Comparison of ENCODE assay signal across 16 cellular contexts in the genomic region with DNA sequence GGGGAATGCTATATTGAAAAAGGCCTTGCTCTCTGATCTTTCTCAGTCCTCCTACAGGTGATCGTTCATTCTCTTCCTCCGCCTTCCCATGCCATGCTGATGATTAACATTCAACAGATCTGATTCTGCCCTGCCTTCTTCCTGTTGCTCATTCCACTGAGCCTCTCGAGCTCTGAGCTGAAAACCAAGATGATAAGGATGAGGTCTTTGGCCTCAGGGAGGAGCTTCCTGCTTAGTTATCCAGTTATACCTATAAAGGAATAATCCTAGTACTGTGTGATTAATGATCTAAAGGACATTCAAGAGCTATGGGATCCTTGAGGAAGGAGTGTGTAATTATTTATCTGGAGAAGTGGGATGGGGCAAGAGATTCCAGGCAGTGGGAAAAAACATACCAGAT. TPM values are rescaled to one million over a fixed set of nuclear protein-coding genes. Genes with fewer than 3 reads are reported as not detected.
DNase-seq lines count a peak whose midpoint lies in the region; ATAC-seq and TF ChIP-seq lines count a peak whose summit lies in the region.
"Had no signal": no experiment of that assay in that cellular context is flagged by ENCODE, and none has a peak within 500 bp of the region (broad histone marks: within the 10 kb centered on the region; RNA-seq: fewer than 3 reads in every experiment).

No MANE protein-coding gene starts in this region.

- H3K4me3 ChIP-seq in colonic mucosa = no peak overlapping the region
- H3K4me3 ChIP-seq: BLaER1, cardiac muscle cell, PC-9 had no signal

- H3K4me1 Mint-ChIP-seq in chondrocyte (ENCODE audit: low read depth) = peaks cover 36% of the 10 kb centered on the region

- H3K36me3 Mint-ChIP-seq in chondrocyte (ENCODE audit: low read depth) = no peaks in the 10 kb centered on the region

- intact Hi-C loops in colonic mucosa (cut with DNase I) = no loop called here

- H3K9ac ChIP-seq in colonic mucosa (ENCODE audit: low read depth in 2 of 2, low read length in 2 of 2) = no peak overlapping the region
- H3K9ac ChIP-seq: BLaER1 had no signal

- no peak overlapping the region for H3K27ac ChIP-seq in colonic mucosa
- H3K27ac ChIP-seq: BLaER1, cardiac muscle cell, PC-9 had no signal

- H3K27me3 ChIP-seq in colonic mucosa = no peaks in the 10 kb centered on the region
- H3K27me3 ChIP-seq: BLaER1, cardiac muscle cell had no signal

- no peaks in the 10 kb centered on the region for H3K4me1 ChIP-seq in colonic mucosa

- TF ChIP-seq CTCF in chondrocyte (IDR thresholded peaks at IDR 0.05) (no peak), colonic mucosa (IDR thresholded peaks at IDR 0.05) (no peak)

- H3K27me3 Mint-ChIP-seq in chondrocyte (ENCODE audit: low read depth) = no peaks in the 10 kb centered on the region
- H3K27me3 Mint-ChIP-seq: activated CD8-positive, alpha-beta T cell treated with anti-CD3 and anti-CD28 coated beads for 36 hours; stimulated activated memory B cell treated with anti-CD40 and anti-IgM and Interleukin-4, amounts not matched to agents 10 μg/mL and 1 μg/mL and 100 μg/mL, for 72 hours had no signal

- no peak overlapping the region for H3K4me3 Mint-ChIP-seq in chondrocyte (ENCODE audit: unreplicated experiment)
- H3K4me3 Mint-ChIP-seq: activated CD8-positive, alpha-beta T cell treated with anti-CD3 and anti-CD28 coated beads for 36 hours; stimulated activated memory B cell treated with anti-CD40 and anti-IgM and Interleukin-4, amounts not matched to agents 10 μg/mL and 1 μg/mL and 100 μg/mL, for 72 hours had no signal

- H3K36me3 ChIP-seq in colonic mucosa = no peaks in the 10 kb centered on the region
- H3K36me3 ChIP-seq: cardiac muscle cell had no signal

- H3K9me3 Mint-ChIP-seq in chondrocyte (ENCODE audit: low read depth) = no peaks in the 10 kb centered on the region
- H3K9me3 Mint-ChIP-seq: activated CD8-positive, alpha-beta T cell treated with anti-CD3 and anti-CD28 coated beads for 36 hours; stimulated activated memory B cell treated with anti-CD40 and anti-IgM and Interleukin-4, amounts not matched to agents 10 μg/mL and 1 μg/mL and 100 μg/mL, for 72 hours had no signal

- peak overlapping the region; percentile 49 for H3K27ac Mint-ChIP-seq in chondrocyte (ENCODE audit: unreplicated experiment)
- H3K27ac Mint-ChIP-seq: activated CD8-positive, alpha-beta T cell treated with anti-CD3 and anti-CD28 coated beads for 36 hours; stimulated activated memory B cell treated with anti-CD40 and anti-IgM and Interleukin-4, amounts not matched to agents 10 μg/mL and 1 μg/mL and 100 μg/mL, for 72 hours had no signal

- ATAC-seq in HG03378 (IDR thresholded peaks at IDR 0.05; ENCODE audit: unreplicated experiment) = no peak
- ATAC-seq: activated CD8-positive, alpha-beta T cell treated with anti-CD3 and anti-CD28 coated beads for 36 hours; stimulated activated memory B cell treated with anti-CD40 and anti-IgM and Interleukin-4, amounts not matched to agents 10 μg/mL and 1 μg/mL and 100 μg/mL, for 72 hours had no signal

- no peaks in the 10 kb centered on the region for H3K9me3 ChIP-seq in colonic mucosa

- DNase-seq in Daoy (ENCODE audit: low read depth) (peak; percentile 82), NCI-H82 (lab: John Stamatoyannopoulos, UW) (peak; percentile 47), chondrocyte (ENCODE audit: low spot score) (no peak), mucosa of gallbladder (ENCODE audit: low spot score) (peak; percentile 60), iPS-NIHi7 (ENCODE audit: extremely low spot score) (no peak), colonic mucosa (no peak)
- no peak for DNase-seq in stimulated activated naive CD4-positive, alpha-beta T cell treated with Interleukin-2 at 50 U/mL for 16 hours (lab: John Stamatoyannopoulos, UW)
- DNase-seq: activated CD8-positive, alpha-beta T cell treated with anti-CD3 and anti-CD28 coated beads for 36 hours; activated effector memory CD4-positive, alpha-beta T cell treated with anti-CD3 and anti-CD28 coated beads, Interleukin-2, amount 50 U/mL, for 16 hours; stimulated activated CD4-positive, alpha-beta T cell treated with anti-CD3 and anti-CD28 coated beads, Interleukin-2, amount 100 ng/mL, for 48 hours; T-helper 2 cell had no signal

RNA-seq across cellular contexts. Expression of a gene that starts 25.2 kb away (rescaled TPM):
- total RNA-seq in Daoy (2014; rRNA removed; shearing (Covaris generic)) = 22.6 and 35.8 TPM in 2 replicates
- total RNA-seq in chondrocyte (12.8 to 99.2 TPM (median 93.1 TPM) in 3 replicates), mucosa of gallbladder (5.8 TPM), colonic mucosa (1 to 10 TPM; 1.9 to 3.4 TPM)

RNA-seq across cellular contexts. Expression of a gene that starts 31.8 kb away (rescaled TPM):
- total RNA-seq in Daoy (2014; rRNA removed; shearing (Covaris generic)) = 487 and 555 TPM in 2 replicates
- total RNA-seq in chondrocyte (126 to 132 TPM (median 127 TPM) in 3 replicates), mucosa of gallbladder (99.3 TPM), colonic mucosa (100 to 1,000 TPM; 106 to 190 TPM)

Comparison
In these comparisons a context has a peak if more than half of its experiments do, and no peak if none do; other contexts are left out.
1. DNase-seq: peak in Daoy (single experiment), NCI-H82 (single experiment) and mucosa of gallbladder (single experiment); none in chondrocyte (single experiment), iPS-NIHi7 (single experiment), stimulated activated naive CD4-positive, alpha-beta T cell treated with Interleukin-2 at 50 U/mL for 16 hours (single experiment) and colonic mucosa (single experiment).